ENCODE assay signal across 8 cellular contexts in the genomic region with DNA sequence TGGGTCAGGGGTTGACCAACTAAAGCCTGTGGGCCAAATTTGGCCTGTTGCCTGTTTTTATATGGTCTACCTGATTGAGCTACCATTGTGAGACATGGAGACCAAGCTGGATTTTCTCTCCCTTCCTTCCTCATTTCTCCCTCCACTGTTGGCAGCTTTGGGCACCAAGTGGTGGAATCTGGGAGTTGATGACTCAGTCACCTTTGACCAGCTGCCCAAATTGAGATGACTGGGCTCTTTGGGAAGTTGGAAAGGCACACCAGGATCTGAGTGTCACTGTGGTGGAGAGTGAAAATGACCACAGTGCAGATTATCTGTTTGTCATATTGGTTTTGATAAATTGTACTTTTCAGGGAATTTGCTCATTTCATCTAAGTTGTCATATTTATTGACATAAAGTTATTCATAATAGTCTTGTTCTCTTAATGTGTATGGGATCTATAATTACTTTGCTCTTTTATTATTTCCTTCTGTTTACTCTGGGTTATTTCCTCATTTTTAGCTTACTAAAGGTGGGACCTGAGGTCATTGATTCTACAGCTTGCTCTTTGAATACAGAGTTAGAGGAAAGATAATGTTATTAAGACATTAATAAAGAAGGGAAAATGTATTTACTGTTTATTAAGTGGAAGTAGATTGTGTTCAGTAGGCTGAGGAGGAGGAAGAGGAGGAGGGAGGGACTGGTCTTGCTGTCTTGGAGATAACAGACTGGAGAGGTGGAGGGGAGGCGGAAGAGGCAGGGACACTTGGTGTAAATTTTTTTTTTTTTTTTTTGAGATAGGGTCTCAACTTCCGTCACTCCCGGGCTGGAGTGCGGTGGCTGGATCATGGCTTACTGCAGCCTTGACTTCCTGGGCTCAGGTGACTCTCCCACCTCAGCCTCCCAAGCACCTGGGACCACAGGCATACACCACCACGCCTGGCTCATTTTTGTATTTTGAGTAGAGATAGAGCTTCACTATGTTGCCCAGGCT. TPM values are rescaled to one million over a fixed set of nuclear protein-coding genes. Genes with fewer than 3 reads are reported as not detected.
DNase-seq lines count a peak whose midpoint lies in the region; ATAC-seq, FAIRE-seq and TF ChIP-seq lines count a peak whose summit lies in the region.

No MANE protein-coding gene starts in this region.

- POLR2A ChIA-PET in PC-9 (lab: Charles Lee; ENCODE audit: unreplicated experiment) (interaction anchor here (0.7 kb wide), 2 partner anchors 21 to 851 kb away, joined by 3 to 12 read pairs; no protein-coding TSS in a partner anchor), endothelial cell of umbilical vein (lab: Charles Lee) (no interaction called here)

- dilution Hi-C loops in endothelial cell of umbilical vein (cut with MboI; ENCODE audit: extremely low pct_ligation_motif_present, low sequenced_read_pairs) = no loop called here

- H3K9ac ChIP-seq in endothelial cell of umbilical vein (replicated peaks; ENCODE audit: extremely low read depth, insufficient read depth, low read length) = no peak overlapping the region

- H3K4me1 ChIP-seq in PC-9 (replicated peaks; ENCODE audit: insufficient read depth) = peaks cover 72% of the 10 kb centered on the region
- peaks cover 22% of the 10 kb centered on the region for H3K4me1 ChIP-seq in endothelial cell of umbilical vein (ENCODE audit: control insufficient read depth, extremely low read depth, insufficient read depth, low read length)
- H3K4me1 ChIP-seq in osteoblast (ENCODE audit: insufficient read depth, low read length) = peaks cover 15% of the 10 kb centered on the region

- no peaks in the 10 kb centered on the region for H3K9me1 ChIP-seq in endothelial cell of umbilical vein (replicated peaks; ENCODE audit: control insufficient read depth, extremely low read depth, insufficient read depth, low read length)

- H3K9me2 ChIP-seq in PC-9 (ENCODE audit: insufficient read depth) = no peaks in the 10 kb centered on the region

- peaks cover 97% of the 10 kb centered on the region for H3K79me2 ChIP-seq in PC-9 (ENCODE audit: low read depth)
- peaks cover 92% of the 10 kb centered on the region for H3K79me2 ChIP-seq in endothelial cell of umbilical vein (ENCODE audit: control insufficient read depth, insufficient read depth, low read length)
- peaks cover 96% of the 10 kb centered on the region for H3K79me2 ChIP-seq in osteoblast (ENCODE audit: insufficient read depth, low read length)

- TF ChIP-seq CTCF in PC-9 (conservative IDR thresholded peaks at IDR 0.05) = no peak
- no peak for TF ChIP-seq CTCF in endothelial cell of umbilical vein (IDR thresholded peaks at IDR 0.05; ENCODE audit: extremely low read depth in 1 of 2, insufficient read depth in 1 of 2, low read depth in 1 of 2, low read length in 2 of 2)
- no peak for TF ChIP-seq CTCF in osteoblast (IDR thresholded peaks at IDR 0.05; ENCODE audit: extremely low read depth, low read depth, low read length)

- H3F3A ChIP-seq in PC-9 (ENCODE audit: insufficient read depth, low read depth) = peaks cover 74% of the 10 kb centered on the region

- in situ Hi-C loops in Caki2 (cut with HindIII; ENCODE audit: low pct_unique_long_range_greater_than_20kb, low sequenced_read_pairs) = no loop called here

- H3K4me3 ChIP-seq in PC-9 (peak overlapping the region; percentile 21; the same call in 1 of the 2 replicates), endothelial cell of umbilical vein (replicated peaks in 1 of 3; ENCODE audit: insufficient read depth in 1 of 3, low read depth in 1 of 3, low read length in 3 of 3) (no peak overlapping the region), osteoblast (ENCODE audit: insufficient read depth, low read length) (no peak overlapping the region)

- H3K9me3 ChIP-seq in PC-9 (ENCODE audit: insufficient read depth, low read depth) (no peaks in the 10 kb centered on the region; the same call in 1 of the 2 replicates), endothelial cell of umbilical vein (replicated peaks; ENCODE audit: control insufficient read depth, insufficient read depth, low read length) (no peaks in the 10 kb centered on the region), osteoblast (ENCODE audit: low read depth, low read length) (no peaks in the 10 kb centered on the region)

- BruUV-seq in PC-9 (replicated peaks; lab: Mats Ljungman, UMichigan) = no TSS peak
- no TSS peak for BruUV-seq in endothelial cell of umbilical vein (replicated peaks; lab: Mats Ljungman, UMichigan)

- CTCF ChIA-PET in PC-9 (lab: Charles Lee) = interaction anchor here (0.6 to 1.0 kb wide), 2 partner anchors 86 to 97 kb away, joined by 3 to 4 read pairs; no protein-coding TSS in a partner anchor
- CTCF ChIA-PET in endothelial cell of umbilical vein (lab: Charles Lee) = no interaction called here

- DNase-seq in Caki2 (ENCODE audit: low read depth) (peak; percentile 90), PC-9 (peak; percentile 77 to 94), endothelial cell of umbilical vein (ENCODE audit: low read depth, low spot score) (peak; percentile 48), osteoblast (ENCODE audit: insufficient read length, low spot score, missing footprints) (peak; percentile 83), NCI-H1436 (lab: John Stamatoyannopoulos, UW) (no peak), NCI-H146 (lab: John Stamatoyannopoulos, UW) (no peak), activated gamma-delta T cell treated with Interleukin-2 at 50 U/mL for 16 hours (no peak)

- FAIRE-seq in endothelial cell of umbilical vein (lab: Jason Lieb, UNC) = peak; percentile 43

- peaks cover 20% of the 10 kb centered on the region for H3K36me3 ChIP-seq in PC-9 (ENCODE audit: low read depth)
- no peaks in the 10 kb centered on the region for H3K36me3 ChIP-seq in endothelial cell of umbilical vein (ENCODE audit: control insufficient read depth in 2 of 2, extremely low read depth in 1 of 2, insufficient read depth in 2 of 2, low read length in 2 of 2)
- no peaks in the 10 kb centered on the region for H3K36me3 ChIP-seq in osteoblast (ENCODE audit: insufficient read depth, low read length)

- intact Hi-C loops in PC-9 (cut with micrococcal nuclease; ENCODE audit: unreplicated experiment) (loop anchor here (2.0 kb wide), 2 partner anchors 29 to 97 kb away; no protein-coding TSS in a partner anchor), endothelial cell of umbilical vein (cut with micrococcal nuclease) (no loop called here)

- H3K27me3 ChIP-seq in PC-9 (ENCODE audit: insufficient read depth, low read depth) = no peaks in the 10 kb centered on the region
- H3K27me3 ChIP-seq in endothelial cell of umbilical vein (ENCODE audit: control insufficient read depth in 2 of 2, insufficient read depth in 2 of 2, low read length in 2 of 2) = no peaks in the 10 kb centered on the region
- H3K27me3 ChIP-seq in osteoblast (ENCODE audit: insufficient read depth, low read length) = no peaks in the 10 kb centered on the region

- ATAC-seq in HG02623 (IDR thresholded peaks at IDR 0.05; ENCODE audit: unreplicated experiment) = no peak

- H2AFZ ChIP-seq in PC-9 = no peak overlapping the region
- no peak overlapping the region for H2AFZ ChIP-seq in endothelial cell of umbilical vein (ENCODE audit: low read depth, low read length)
- H2AFZ ChIP-seq in osteoblast (ENCODE audit: low read length) = no peak overlapping the region

- H3K4me2 ChIP-seq in PC-9 = peak overlapping the region; percentile 71
- peak overlapping the region; percentile 8 for H3K4me2 ChIP-seq in endothelial cell of umbilical vein (ENCODE audit: insufficient read depth, low read length)
- peak overlapping the region; percentile 2 for H3K4me2 ChIP-seq in osteoblast (ENCODE audit: insufficient read depth, low read length)

- H3K27ac ChIP-seq in PC-9 (peak overlapping the region; percentile 90), endothelial cell of umbilical vein (ENCODE audit: insufficient read depth, low read depth, low read length) (no peak overlapping the region), osteoblast (ENCODE audit: low read depth, low read length) (peak overlapping the region; percentile 58)

- no peak for TF ChIP-seq POLR2A in endothelial cell of umbilical vein (IDR thresholded peaks at IDR 0.05; ENCODE audit: low read depth, low read length)

- H4K20me1 ChIP-seq in PC-9 (ENCODE audit: insufficient read depth) (peaks cover 20% of the 10 kb centered on the region), endothelial cell of umbilical vein (replicated peaks; ENCODE audit: control insufficient read depth, extremely low read depth, insufficient read depth, low read length) (peaks cover 9% of the 10 kb centered on the region), osteoblast (ENCODE audit: insufficient read depth, low read length) (peaks cover 47% of the 10 kb centered on the region)

TF ChIP-seq in endothelial cell of umbilical vein, 7 proteins besides CTCF, POLR2A, EP300 and RAD21:
- TF ChIP-seq FOS (IDR thresholded peaks at IDR 0.05; ENCODE audit: borderline replicate concordance, insufficient read depth, low read length) (peak; percentile 62), JUN (IDR thresholded peaks at IDR 0.05; ENCODE audit: borderline replicate concordance, insufficient read depth, insufficient read length, low read depth) (no peak)
TF ChIP-seq in endothelial cell of umbilical vein: peak in this region for 1.

RNA-seq across cellular contexts. Expression of a gene that starts 31.8 kb away (rescaled TPM):
- total RNA-seq in Caki2 (2014; rRNA removed; shearing (Covaris generic); ENCODE audit: low replicate concordance) = 38.1 and 64.9 TPM in 2 replicates
- 82.8 and 119 TPM in 2 replicates for total RNA-seq in PC-9 (2021)
- 69.2 and 87.9 TPM in 2 replicates for total RNA-seq in endothelial cell of umbilical vein
- polyA plus RNA-seq in endothelial cell of umbilical vein = 106 and 118 TPM in 2 replicates
- 74.6 and 76.4 TPM in 2 replicates for polyA plus RNA-seq in endothelial cell of umbilical vein (2011; cell fraction: cytosol; rRNA removed)
- 74.6 and 78.2 TPM in 2 replicates for polyA plus RNA-seq in endothelial cell of umbilical vein (2011; cell fraction: nucleus; rRNA removed)
- 59.1 and 78.6 TPM in 2 replicates for polyA plus RNA-seq in endothelial cell of umbilical vein (2012)
- polyA minus RNA-seq in endothelial cell of umbilical vein = 200 and 250 TPM in 2 replicates
- 116 TPM for polyA minus RNA-seq in endothelial cell of umbilical vein (2011; cell fraction: cytosol; rRNA and poly(A)+ RNA removed)
- polyA minus RNA-seq in endothelial cell of umbilical vein (2011; cell fraction: nucleus; rRNA and poly(A)+ RNA removed) = 83.4 and 129 TPM in 2 replicates
- 48.5 and 61.0 TPM in 2 replicates for total RNA-seq in osteoblast

Comparison
In these comparisons a context has a peak if more than half of its experiments do, and no peak if none do; other contexts are left out.
1. DNase-seq: peak in Caki2 (single experiment), PC-9 (2 of 2), endothelial cell of umbilical vein (single experiment) and osteoblast (single experiment); none in NCI-H1436 (single experiment), NCI-H146 (single experiment) and activated gamma-delta T cell treated with Interleukin-2 at 50 U/mL for 16 hours (single experiment).
2. H3K4me2 ChIP-seq: peak in every context shown above with its lines; median percentile 71 in PC-9; 8 in endothelial cell of umbilical vein; 2 in osteoblast.